ENCODE assay signal across 27 cellular contexts in the genomic region with DNA sequence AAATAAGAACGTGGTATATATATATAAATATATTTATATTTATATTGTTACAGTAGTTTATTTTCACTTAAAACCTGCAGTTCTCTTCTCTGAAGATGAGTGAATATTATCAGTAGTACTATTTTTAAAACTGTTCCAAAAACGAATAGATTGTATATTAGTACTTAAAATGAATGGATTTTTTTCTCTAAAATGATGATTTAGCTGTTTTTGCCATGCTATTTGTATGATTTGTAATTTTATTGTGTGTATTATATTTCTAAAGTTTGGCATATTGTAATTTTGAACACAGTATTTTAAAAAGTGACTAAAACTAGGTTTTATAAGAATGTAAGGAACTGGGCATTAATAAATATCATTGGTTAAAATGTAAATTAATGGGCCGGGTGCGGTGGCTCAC.
"Had no signal": no experiment of that assay in that cellular context is flagged by ENCODE, and none has a peak within 500 bp of the region (broad histone marks: within the 10 kb centered on the region; RNA-seq: fewer than 3 reads in every experiment).

No MANE protein-coding gene starts in this region.

- H2AFZ ChIP-seq: parathyroid adenoma had no signal

- H3K27me3 ChIP-seq: neutrophil, spleen, stomach, thyroid gland, tibial nerve, upper lobe of left lung, vagina had no signal

- DNase-seq: naive thymus-derived CD8-positive, alpha-beta T cell; nephron progenitor cell; nucleus accumbens; posterior cingulate gyrus; psoas muscle; right cardiac atrium; spleen; stimulated activated CD4-positive, alpha-beta T cell treated with anti-CD3 and anti-CD28 coated beads, Interleukin-12 subunit alpha, Interleukin-12 subunit beta, amount 100 ng/mL, for 4 hours; stimulated activated CD4-positive, alpha-beta T cell treated with anti-CD3 and anti-CD28 coated beads, Interleukin-1b, Interleukin-23, amount 100 ng/mL, for 48 hours; stimulated activated CD4-positive, alpha-beta T cell treated with anti-CD3 and anti-CD28 coated beads, Interleukin-4, amount 100 ng/mL, for 1 hour; stimulated activated naive B cell treated with anti-CD40 and anti-IgM and Interleukin-4, amounts not matched to agents 10 μg/mL and 1 μg/mL and 100 μg/mL, for 72 hours; stimulated activated naive CD4-positive, alpha-beta T cell treated with Interleukin-2 at 50 U/mL for 16 hours; stomach; thyroid gland; trophoblast cell; upper lobe of left lung had no signal

- H3K79me2 ChIP-seq: parathyroid adenoma had no signal

- H3K4me1 ChIP-seq: parathyroid adenoma, psoas muscle, spleen, stomach, thyroid gland, tibial nerve, upper lobe of left lung had no signal

- H3K9ac ChIP-seq: parathyroid adenoma had no signal

- H3K9me3 ChIP-seq: neutrophil, psoas muscle, spleen, stomach, thoracic aorta, thyroid gland, tibial nerve, upper lobe of left lung, vagina had no signal

- H3K4me3 ChIP-seq: psoas muscle, skin epidermis, smooth muscle cell, spleen, stomach, thoracic aorta, thyroid gland, tibial nerve, upper lobe of left lung, vagina had no signal

- H3K4me2 ChIP-seq: smooth muscle cell had no signal

- FAIRE-seq: urothelium cell line had no signal

- ATAC-seq: naive thymus-derived CD8-positive, alpha-beta T cell; natural killer cell treated with Interleukin-12 subunit alpha and Interleukin-12 subunit beta and Interleukin-15 and Interleukin-18, amount 100 ng/mL, for 72 hours; psoas muscle; right cardiac atrium; sciatic nerve; stimulated activated effector memory CD8-positive, alpha-beta T cell treated with anti-CD3 and anti-CD28 coated beads, Interleukin-12 subunit alpha, Interleukin-12 subunit beta, amount 100 ng/mL, for 72 hours; stimulated activated naive B cell treated with anti-CD40 and anti-IgM and Interleukin-4, amounts not matched to agents 10 μg/mL and 1 μg/mL and 100 μg/mL, for 72 hours had no signal

- H3K27ac ChIP-seq: neutrophil, parathyroid adenoma, psoas muscle, skin epidermis, spleen, stomach, thoracic aorta, thyroid gland, tibial nerve, upper lobe of left lung, vagina had no signal
